Comparison of ENCODE assay signal across 14 cellular contexts in genomic region chr4:101014417-101014816, GRCh38.
DNase-seq lines count a peak whose midpoint lies in the region; ATAC-seq and TF ChIP-seq lines count a peak whose summit lies in the region.
"Had no signal": no experiment of that assay in that cellular context is flagged by ENCODE, and none has a peak within 500 bp of the region (broad histone marks: within the 10 kb centered on the region; RNA-seq: fewer than 3 reads in every experiment).

No MANE protein-coding gene starts in this region.

- no peaks in the 10 kb centered on the region for H3K36me3 ChIP-seq in HAP-1 (replicated peaks)
- no peaks in the 10 kb centered on the region for H3K36me3 ChIP-seq in transverse colon
- H3K36me3 ChIP-seq: BLaER1 had no signal

- intact Hi-C loops in transverse colon (cut with DNase I; ENCODE audit: low total_unique reads): no loop called here

- no peak for TF ChIP-seq POLR2A in transverse colon (IDR thresholded peaks at IDR 0.05)

- in situ Hi-C loops in SK-MEL-5 (cut with HindIII; ENCODE audit: low pct_unique_long_range_greater_than_20kb, low sequenced_read_pairs) (no loop called here), HAP-1 (cut with MboI; ENCODE audit: low sequenced_read_pairs) (no loop called here), transverse colon (cut with MboI; ENCODE audit: low pct_ligation_motif_present in 1 of 4, low pct_unique_long_range_greater_than_20kb in 1 of 4, low sequenced_read_pairs in 3 of 4) (no loop called here)

- TF ChIP-seq EP300 in transverse colon (IDR thresholded peaks at IDR 0.05; ENCODE audit: low read depth): no peak

- no peak for TF ChIP-seq CTCF in transverse colon (IDR thresholded peaks at IDR 0.05)

- 59 to 60% methylated on average over 3 of the region's 3 CpGs for WGBS in transverse colon (ENCODE audit: low coverage in 1 of 2), 2 donors

- H3K4me1 ChIP-seq in HAP-1 (no peaks in the 10 kb centered on the region), transverse colon (peaks cover under 1 to 17% (median 4%) of the 10 kb centered on the region in 4 donors)

- no peak overlapping the region for H3K27ac ChIP-seq in transverse colon
- H3K27ac ChIP-seq: BLaER1, skin epidermis had no signal

- H3K9me3 ChIP-seq in HAP-1 (no peaks in the 10 kb centered on the region), transverse colon (no peaks in the 10 kb centered on the region)
- H3K9me3 ChIP-seq: BLaER1 had no signal

- ATAC-seq in GM18498 (IDR thresholded peaks at IDR 0.05; ENCODE audit: unreplicated experiment) (peak; percentile 39), GM19467 (IDR thresholded peaks at IDR 0.05; ENCODE audit: unreplicated experiment) (peak; percentile 36), HG02973 (IDR thresholded peaks at IDR 0.05; ENCODE audit: unreplicated experiment) (peak; percentile 47)

- H3K27me3 ChIP-seq in HAP-1 (ENCODE audit: low read depth) (no peaks in the 10 kb centered on the region), transverse colon (no peaks in the 10 kb centered on the region)
- H3K27me3 ChIP-seq: BLaER1 had no signal

- DNase-seq in SK-MEL-5 (ENCODE audit: low read depth, low spot score) (peak; percentile 33), HAP-1 (ENCODE audit: low spot score in 2 of 2) (no peak), transverse colon (no peak), epidermal melanocyte (ENCODE audit: insufficient read length, low spot score) (no peak)
- no peak for DNase-seq in effector CD4-positive, alpha-beta T cell
- DNase-seq: cortex of kidney, glutamatergic neuron, mesendoderm, NCI-H1694 had no signal

- H3K4me3 ChIP-seq in HAP-1 (no peak overlapping the region), transverse colon (no peak overlapping the region)
- H3K4me3 ChIP-seq: BLaER1, skin epidermis had no signal
